12 cellular contexts compared by ENCODE assay signal in genomic region chr11:110479070-110479444, GRCh38. TPM values are rescaled to one million over a fixed set of nuclear protein-coding genes. Genes with fewer than 3 reads are reported as not detected.
DNase-seq lines count a peak whose midpoint lies in the region; ATAC-seq and TF ChIP-seq lines count a peak whose summit lies in the region.
"Had no signal": no experiment of that assay in that cellular context is flagged by ENCODE, and none has a peak within 500 bp of the region (broad histone marks: within the 10 kb centered on the region; RNA-seq: fewer than 3 reads in every experiment).

No MANE protein-coding gene starts in this region.

- no peaks in the 10 kb centered on the region for H3K27me3 Mint-ChIP-seq in CD14-positive monocyte (ENCODE audit: low read depth in 3 of 3)
- peaks cover 0 to 7% (median 0%) of the 10 kb centered on the region in 5 donors for H3K27me3 Mint-ChIP-seq in naive thymus-derived CD4-positive, alpha-beta T cell
- H3K27me3 Mint-ChIP-seq in stimulated activated naive CD8-positive, alpha-beta T cell treated with anti-CD3 and anti-CD28 coated beads, Interleukin-15, amount 100 ng/mL, for 72 hours, result no peaks in the 10 kb centered on the region
- H3K27me3 Mint-ChIP-seq: IgD-negative memory B cell had no signal

- H3K4me1 Mint-ChIP-seq in CD14-positive monocyte, result peaks cover 51% of the 10 kb centered on the region
- peaks cover 0 to 15% (median 4%) of the 10 kb centered on the region in 7 donors for H3K4me1 Mint-ChIP-seq in naive thymus-derived CD4-positive, alpha-beta T cell
- H3K4me1 Mint-ChIP-seq in stimulated activated naive CD8-positive, alpha-beta T cell treated with anti-CD3 and anti-CD28 coated beads, Interleukin-15, amount 100 ng/mL, for 72 hours, result no peaks in the 10 kb centered on the region

- H3K27ac ChIP-seq in cingulate gyrus (ENCODE audit: low read depth, low read length), result peak overlapping the region; percentile 63
- no peak overlapping the region for H3K27ac ChIP-seq in naive thymus-derived CD4-positive, alpha-beta T cell (ENCODE audit: low read depth, low read length)
- H3K27ac ChIP-seq in brain microvascular endothelial cell, result no peak overlapping the region
- H3K27ac ChIP-seq: colonic mucosa had no signal

- no peak for TF ChIP-seq POLR2A in NB4 (IDR thresholded peaks at IDR 0.05; ENCODE audit: extremely low read depth, insufficient read length)

- no peak for DNase-seq in CD14-positive monocyte (ENCODE audit: low spot score)
- peak; percentile 81 for DNase-seq in NB4 (ENCODE audit: low read depth)
- DNase-seq in naive thymus-derived CD4-positive, alpha-beta T cell, result no peak
- no peak for DNase-seq in stimulated activated naive CD8-positive, alpha-beta T cell treated with anti-CD3 and anti-CD28 coated beads, Interleukin-15, amount 100 ng/mL, for 72 hours
- DNase-seq in NCI-H1930 (lab: John Stamatoyannopoulos, UW), result no peak
- DNase-seq in brain microvascular endothelial cell, result no peak
- no peak for DNase-seq in activated CD8-positive, alpha-beta memory T cell treated with anti-CD3 and anti-CD28 coated beads, Interleukin-2, amount 50 U/mL, for 4 hours
- DNase-seq: activated T-cell treated with anti-CD3 and anti-CD28 coated beads, Interleukin-2, amount 50 U/mL, for 48 hours; colonic mucosa had no signal

- H3K4me1 ChIP-seq in naive thymus-derived CD4-positive, alpha-beta T cell (ENCODE audit: control insufficient read depth in 2 of 2, insufficient read depth in 2 of 2, low read length in 2 of 2), result no peaks in the 10 kb centered on the region
- H3K4me1 ChIP-seq: colonic mucosa had no signal

- no peaks in the 10 kb centered on the region for H3K9me3 ChIP-seq in naive thymus-derived CD4-positive, alpha-beta T cell (ENCODE audit: control insufficient read depth in 2 of 3, low read length in 3 of 3)
- H3K9me3 ChIP-seq: colonic mucosa had no signal

- CTCF ChIA-PET in naive thymus-derived CD4-positive, alpha-beta T cell (lab: Charles Lee), result interaction anchor here (0.8 kb wide), 1 partner anchor 751 kb away, joined by 3 read pairs; no protein-coding TSS in a partner anchor

- peaks cover 0 to 1% (median 0%) of the 10 kb centered on the region in 7 donors for H3K9me3 Mint-ChIP-seq in CD14-positive monocyte
- peaks cover 0 to 1% (median 0%) of the 10 kb centered on the region in 11 donors for H3K9me3 Mint-ChIP-seq in naive thymus-derived CD4-positive, alpha-beta T cell
- no peaks in the 10 kb centered on the region for H3K9me3 Mint-ChIP-seq in stimulated activated naive CD8-positive, alpha-beta T cell treated with anti-CD3 and anti-CD28 coated beads, Interleukin-15, amount 100 ng/mL, for 72 hours
- H3K9me3 Mint-ChIP-seq: IgD-negative memory B cell; T-helper 2 cell treated with Interferon-gamma antibody and Interleukin-4, amounts not matched to agents 5 μg/mL and 100 μg/mL, for 36 hours had no signal

- peaks cover 0 to 4% of the 10 kb centered on the region in 2 donors for H3K36me3 Mint-ChIP-seq in CD14-positive monocyte
- no peaks in the 10 kb centered on the region for H3K36me3 Mint-ChIP-seq in naive thymus-derived CD4-positive, alpha-beta T cell

- POLR2A ChIA-PET in naive thymus-derived CD4-positive, alpha-beta T cell (lab: Charles Lee), result interaction anchor here (0.8 kb wide), 1 partner anchor 362 kb away, joined by 3 read pairs; no protein-coding TSS in a partner anchor

- H3K4me3 Mint-ChIP-seq in CD14-positive monocyte, result peak overlapping the region in 1 of 2 donors; percentile 44
- no peak overlapping the region for H3K4me3 Mint-ChIP-seq in naive thymus-derived CD4-positive, alpha-beta T cell
- H3K4me3 Mint-ChIP-seq in stimulated activated naive CD8-positive, alpha-beta T cell treated with anti-CD3 and anti-CD28 coated beads, Interleukin-15, amount 100 ng/mL, for 72 hours, result no peak overlapping the region
- H3K4me3 Mint-ChIP-seq: IgD-negative memory B cell; T-helper 2 cell treated with Interferon-gamma antibody and Interleukin-4, amounts not matched to agents 5 μg/mL and 100 μg/mL, for 36 hours had no signal

- intact Hi-C loops in CD14-positive monocyte (cut with micrococcal nuclease), result no loop called here
- intact Hi-C loops in naive thymus-derived CD4-positive, alpha-beta T cell (cut with micrococcal nuclease), result no loop called here

- no peaks in the 10 kb centered on the region for H3K27me3 ChIP-seq in naive thymus-derived CD4-positive, alpha-beta T cell (ENCODE audit: control insufficient read depth in 2 of 2, insufficient read depth in 2 of 2, low read length in 2 of 2)
- no peaks in the 10 kb centered on the region for H3K27me3 ChIP-seq in brain microvascular endothelial cell (replicated peaks)
- H3K27me3 ChIP-seq: colonic mucosa had no signal

- H3K27ac Mint-ChIP-seq in CD14-positive monocyte, result peak overlapping the region; percentile 11 to 91 (median 85)
- no peak overlapping the region for H3K27ac Mint-ChIP-seq in naive thymus-derived CD4-positive, alpha-beta T cell
- no peak overlapping the region for H3K27ac Mint-ChIP-seq in stimulated activated naive CD8-positive, alpha-beta T cell treated with anti-CD3 and anti-CD28 coated beads, Interleukin-15, amount 100 ng/mL, for 72 hours
- H3K27ac Mint-ChIP-seq: IgD-negative memory B cell; T-helper 2 cell treated with Interferon-gamma antibody and Interleukin-4, amounts not matched to agents 5 μg/mL and 100 μg/mL, for 36 hours had no signal

- ATAC-seq in naive thymus-derived CD4-positive, alpha-beta T cell, result peak; percentile 36
- no peak for ATAC-seq in stimulated activated naive CD8-positive, alpha-beta T cell treated with anti-CD3 and anti-CD28 coated beads, Interleukin-15, amount 100 ng/mL, for 72 hours

- H3K36me3 ChIP-seq in naive thymus-derived CD4-positive, alpha-beta T cell (ENCODE audit: control insufficient read depth in 2 of 3, insufficient read depth in 3 of 3, low read length in 3 of 3), result no peaks in the 10 kb centered on the region
- no peaks in the 10 kb centered on the region for H3K36me3 ChIP-seq in brain microvascular endothelial cell (replicated peaks)
- H3K36me3 ChIP-seq: colonic mucosa had no signal

- H3K4me3 ChIP-seq in NB4 (ENCODE audit: low read depth, low read length), result no peak overlapping the region
- no peak overlapping the region for H3K4me3 ChIP-seq in naive thymus-derived CD4-positive, alpha-beta T cell (ENCODE audit: low read length)
- H3K4me3 ChIP-seq in brain microvascular endothelial cell (ENCODE audit: low read depth, low read length), result no peak overlapping the region
- H3K4me3 ChIP-seq: colonic mucosa had no signal

- in situ Hi-C loops in brain microvascular endothelial cell (cut with HindIII; ENCODE audit: low pct_ligation_motif_present, low sequenced_read_pairs), result no loop called here

- TF ChIP-seq CTCF in CD14-positive monocyte (IDR thresholded peaks at IDR 0.05), result no peak
- TF ChIP-seq CTCF in NB4 (IDR thresholded peaks at IDR 0.05; ENCODE audit: low read depth, low read length), result no peak
- no peak for TF ChIP-seq CTCF in brain microvascular endothelial cell (IDR thresholded peaks at IDR 0.05; ENCODE audit: low read depth, low read length, missing control alignments)

RNA-seq across cellular contexts. Expression of gene FDX1, which starts 49.3 kb away (rescaled TPM):
- polyA plus RNA-seq in CD14-positive monocyte, result 10 to 100 TPM; 12.8 to 20.2 TPM
- 10 to 100 TPM in 3 of 5 experiments, 1 to 10 TPM in 2; 7.7 to 11.2 (median 10.8) TPM for total RNA-seq in naive thymus-derived CD4-positive, alpha-beta T cell
- 10 to 100 TPM; 12.3 to 18.5 TPM for polyA plus RNA-seq in naive thymus-derived CD4-positive, alpha-beta T cell

Comparison
In these comparisons a context has a peak if more than half of its experiments do, and no peak if none do; other contexts are left out.
1. H3K27ac Mint-ChIP-seq: peak in CD14-positive monocyte (7 of 7); none in naive thymus-derived CD4-positive, alpha-beta T cell (0 of 9) and stimulated activated naive CD8-positive, alpha-beta T cell treated with anti-CD3 and anti-CD28 coated beads, Interleukin-15, amount 100 ng/mL, for 72 hours (0 of 2).